In genomic region chr9:124880501-124880900, GRCh38 we compare ENCODE assay signal across 23 cellular contexts. TPM values are rescaled to one million over a fixed set of nuclear protein-coding genes. Genes with fewer than 3 reads are reported as not detected.
DNase-seq lines count a peak whose midpoint lies in the region; TF ChIP-seq lines count a peak whose summit lies in the region.
"Had no signal": no experiment of that assay in that cellular context is flagged by ENCODE, and none has a peak within 500 bp of the region (broad histone marks: within the 10 kb centered on the region; RNA-seq: fewer than 3 reads in every experiment).

No MANE protein-coding gene starts in this region.

- no peaks in the 10 kb centered on the region for H3K79me1 ChIP-seq in H9 (ENCODE audit: insufficient read depth, low read depth, low read length, poor library complexity, severe bottlenecking)

- TF ChIP-seq POLR2A in vagina (IDR thresholded peaks at IDR 0.05) = no peak

- H3K27ac ChIP-seq in H9 (ENCODE audit: insufficient read length, low read depth, low read length) (no peak overlapping the region), temporal lobe (ENCODE audit: low read depth, low read length) (peak overlapping the region; percentile 56), SK-N-SH (ENCODE audit: low read depth in 2 of 2, low read length in 1 of 2) (no peak overlapping the region), vagina (no peak overlapping the region)
- H3K27ac ChIP-seq: adrenal gland, cardiac muscle cell, esophagus squamous epithelium, HL-60, pancreas, transverse colon had no signal

- H3K23me2 ChIP-seq in H9 (ENCODE audit: insufficient read length, low read depth, low read length, poor library complexity, severe bottlenecking) = no peaks in the 10 kb centered on the region

- H3T11ph ChIP-seq in H9 (ENCODE audit: low read length) = no peak overlapping the region

- TF ChIP-seq RAD21 in SK-N-SH (IDR thresholded peaks at IDR 0.05; ENCODE audit: low read length) = no peak

- no peaks in the 10 kb centered on the region for H4K20me1 ChIP-seq in H9 (ENCODE audit: control insufficient read depth, insufficient read depth, insufficient read length)
- 0 out of 2 replicates have a peak, but pooled peaks cover 6% of the 10 kb centered on the region for H4K20me1 ChIP-seq in SK-N-SH (ENCODE audit: insufficient read depth)

- no peak overlapping the region for H3K14ac ChIP-seq in H9 (ENCODE audit: insufficient read depth, low read length)

- peaks cover 12 to 45% (median 39%) of the 10 kb centered on the region in 3 experiments for H3K36me3 Mint-ChIP-seq in H9 (ENCODE audit: insufficient read depth in 1 of 3, low read depth in 3 of 3)
- H3K36me3 Mint-ChIP-seq in immature natural killer cell = peaks cover 7 to 34% (median 29%) of the 10 kb centered on the region in 3 donors

- H3K27me3 Mint-ChIP-seq in H9 (ENCODE audit: low read depth) (no peaks in the 10 kb centered on the region), immature natural killer cell (ENCODE audit: low read depth in 3 of 3) (peaks cover 0 to 2% (median 0%) of the 10 kb centered on the region in 3 donors)

- H3K27ac Mint-ChIP-seq in H9 (peak overlapping the region in 1 of 3 experiments; percentile 83; a peak in 2 of 7 replicates), immature natural killer cell (peak overlapping the region in 5 of 6 donors; percentile 45 to 82 (median 76))

- H3K4me1 Mint-ChIP-seq in H9 (peaks cover 49 to 50% of the 10 kb centered on the region in 2 experiments), immature natural killer cell (peaks cover 51 to 53% of the 10 kb centered on the region in 2 donors)

- H4K5ac ChIP-seq in H9 (ENCODE audit: insufficient read length, low read depth, low read length) = no peak overlapping the region

- TF ChIP-seq CTCF in H9 (conservative IDR thresholded peaks at IDR 0.05) (no peak), SK-N-SH (IDR thresholded peaks at IDR 0.05) (no peak), vagina (IDR thresholded peaks at IDR 0.05) (no peak)

- no peak overlapping the region for H3K18ac ChIP-seq in H9 (ENCODE audit: insufficient read length, low read depth, low read length)

- no peak overlapping the region for H3K4ac ChIP-seq in H9 (ENCODE audit: low read depth, low read length)

- H3K4me1 ChIP-seq in H9 (ENCODE audit: insufficient read depth, low read length) = peaks cover 14% of the 10 kb centered on the region
- H3K4me1 ChIP-seq in SK-N-SH (ENCODE audit: control insufficient read depth in 1 of 2, insufficient read depth in 2 of 2, low read depth in 1 of 2, low read length in 1 of 2) = no peaks in the 10 kb centered on the region
- H3K4me1 ChIP-seq in vagina = no peaks in the 10 kb centered on the region
- H3K4me1 ChIP-seq: Caco-2, esophagus squamous epithelium, pancreas, transverse colon had no signal

- WGBS in H9 (ENCODE audit: extremely low coverage, insufficient read length, low lambda C conversion rate) = no CpG with 5 or more reads among the region's 9 CpGs
- WGBS in SK-N-SH (ENCODE audit: low lambda C conversion rate) = 82% methylated on average over 9 of the region's 9 CpGs

- H3K9me3 Mint-ChIP-seq in H9 (no peaks in the 10 kb centered on the region), immature natural killer cell (no peaks in the 10 kb centered on the region)

- H3K4me3 Mint-ChIP-seq in H9 = peak overlapping the region in 1 of 2 experiments; percentile 15; a peak in 2 of 5 replicates
- H3K4me3 Mint-ChIP-seq in immature natural killer cell = no peak overlapping the region

- no peak overlapping the region for H2BK120ac ChIP-seq in H9 (ENCODE audit: low read depth, low read length, poor library complexity, severe bottlenecking)

- H2BK12ac ChIP-seq in H9 (ENCODE audit: insufficient read length, low read depth, low read length) = no peak overlapping the region

- no peak overlapping the region for H3K23ac ChIP-seq in H9 (ENCODE audit: insufficient read length, low read depth, low read length)

- H3K79me2 ChIP-seq in H9 (ENCODE audit: insufficient read depth, low read length) = no peaks in the 10 kb centered on the region
- peaks cover 16% of the 10 kb centered on the region; the same call in 1 of the 2 replicates for H3K79me2 ChIP-seq in SK-N-SH (ENCODE audit: insufficient read depth)

- H3K36me3 ChIP-seq in SK-N-SH (replicated peaks in 1 of 2; ENCODE audit: control insufficient read depth in 1 of 2, insufficient read depth in 2 of 2, low read length in 1 of 2) = peaks cover 32 to 76% of the 10 kb centered on the region in 2 experiments
- peaks cover 0 to 52% of the 10 kb centered on the region in 2 donors for H3K36me3 ChIP-seq in vagina

- no peak overlapping the region for H2AFZ ChIP-seq in H9 (ENCODE audit: low read length)
- H2AFZ ChIP-seq in SK-N-SH (ENCODE audit: low read depth) = no peak overlapping the region

- H2BK20ac ChIP-seq in H9 (ENCODE audit: low read depth, low read length, poor library complexity, severe bottlenecking) = no peak overlapping the region

- H3K9me2 ChIP-seq in SK-N-SH = no peaks in the 10 kb centered on the region

- H3K27me3 ChIP-seq in H9 (ENCODE audit: insufficient read depth, low read length) (no peaks in the 10 kb centered on the region), SK-N-SH (ENCODE audit: insufficient read depth) (no peaks in the 10 kb centered on the region), vagina (no peaks in the 10 kb centered on the region)
- H3K27me3 ChIP-seq: adrenal gland, cardiac muscle cell, esophagus squamous epithelium, pancreas, transverse colon had no signal

- H3F3A ChIP-seq in SK-N-SH (replicated peaks; ENCODE audit: insufficient read depth) = peaks cover 21% of the 10 kb centered on the region

- TF ChIP-seq EP300 in SK-N-SH (IDR thresholded peaks at IDR 0.05; ENCODE audit: borderline replicate concordance in 1 of 2, low read depth in 1 of 2, low read length in 1 of 2) = no peak

- no peak overlapping the region for H4K8ac ChIP-seq in H9 (replicated peaks; ENCODE audit: insufficient read length, low read depth, low read length)

- H3K9me3 ChIP-seq in H9 (ENCODE audit: control insufficient read depth, low read depth, low read length) (no peaks in the 10 kb centered on the region), SK-N-SH (no peaks in the 10 kb centered on the region), vagina (no peaks in the 10 kb centered on the region)
- H3K9me3 ChIP-seq: adrenal gland, Caco-2, esophagus squamous epithelium, pancreas, transverse colon had no signal

- CTCF ChIA-PET in SK-N-SH (lab: Yijun Ruan, JAX) = interaction anchor here (2.1 kb wide), 1 partner anchor 108 kb away, joined by 7 read pairs; no protein-coding TSS in a partner anchor

- peak; percentile 82 for DNase-seq in H9
- peak; percentile 33 for DNase-seq in astrocyte of the hippocampus (ENCODE audit: low read depth, low spot score)
- no peak for DNase-seq in immature natural killer cell
- no peak for DNase-seq in UCSD-AML1 (lab: John Stamatoyannopoulos, UW; ENCODE audit: unreplicated experiment)
- no peak for DNase-seq in SK-N-SH
- no peak for DNase-seq in vagina (ENCODE audit: extremely low spot score in 2 of 2)
- DNase-seq: activated CD4-positive, alpha-beta T cell treated with anti-CD3 and anti-CD28 coated beads for 4 hours; activated CD8-positive, alpha-beta memory T cell treated with anti-CD3 and anti-CD28 coated beads, Interleukin-2, amount 50 U/mL, for 4 hours; activated gamma-delta T cell; adrenal gland; Caco-2; esophagus squamous epithelium; NCI-H1930; NK-92 treated with Interleukin-12 subunit alpha and Interleukin-12 subunit beta, amount 100 ng/mL, for 24 hours; pancreas; stimulated activated naive CD4-positive, alpha-beta T cell treated with Interleukin-2 at 50 U/mL for 16 hours; transverse colon had no signal

- no peak overlapping the region for H2AK5ac ChIP-seq in H9 (ENCODE audit: insufficient read length, low read length)

- H3K4me3 ChIP-seq in SK-N-SH (ENCODE audit: low read depth in 2 of 2, low read length in 1 of 2) (no peak overlapping the region), vagina (no peak overlapping the region)
- H3K4me3 ChIP-seq: adrenal gland, cardiac muscle cell, esophagus squamous epithelium, K562, pancreas, transverse colon had no signal

- H4K91ac ChIP-seq in H9 (ENCODE audit: insufficient read length, low read depth, low read length) = no peak overlapping the region

- no peak overlapping the region for H2BK15ac ChIP-seq in H9 (ENCODE audit: low read depth, low read length)

- H3K9ac ChIP-seq in H9 (ENCODE audit: extremely low read depth, insufficient read length, low read length) (no peak overlapping the region), SK-N-SH (no peak overlapping the region)

- peak overlapping the region; percentile 15 for H3K4me2 ChIP-seq in H9 (ENCODE audit: insufficient read depth, insufficient read length, low read length)
- no peak overlapping the region for H3K4me2 ChIP-seq in SK-N-SH

- no peak overlapping the region for H2BK5ac ChIP-seq in H9 (ENCODE audit: insufficient read length, low read length)

- POLR2A ChIA-PET in SK-N-SH (lab: Yijun Ruan, JAX) = no interaction called here

- intact Hi-C loops in vagina (cut with DNase I) = no loop called here

- no peak overlapping the region for H3K56ac ChIP-seq in H9 (ENCODE audit: insufficient read length, low read depth, low read length)

TF ChIP-seq in SK-N-SH, 30 proteins besides CTCF, POLR2A, EP300 and RAD21 (continues in another document):
- TF ChIP-seq GATA2 (CRISPR knock-in tag; IDR thresholded peaks at IDR 0.05) = no peak
- TF ChIP-seq USF1 (IDR thresholded peaks at IDR 0.05; ENCODE audit: borderline replicate concordance, low read depth) = no peak

RNA-seq across cellular contexts. Expression of gene ARPC5L, which starts 18.6 kb away (rescaled TPM):
- total RNA-seq in H9 (2021) (67.7 and 68.9 TPM in 2 replicates), temporal lobe (12.3 TPM), vagina (28.5 TPM)
- polyA plus RNA-seq in immature natural killer cell (100 to 1,000 TPM; 169 to 202 (median 172) TPM), SK-N-SH (2012; rRNA removed) (69.6 and 73.1 TPM in 2 replicates)
- 80.8 and 100 TPM in 2 replicates for polyA plus RNA-seq in SK-N-SH (2012; cell fraction: cytosol; rRNA removed)
- polyA plus RNA-seq in SK-N-SH (2012; cell fraction: nucleus; rRNA removed) = 72.6 and 77.5 TPM in 2 replicates

RNA-seq across cellular contexts. Expression of gene RPL35, which starts 18.7 kb away (rescaled TPM):
- 1,840 and 1,901 TPM in 2 replicates for total RNA-seq in H9 (2021)
- 1,000 to 10,000 TPM in 2 of 3 donors, 100 to 1,000 TPM in 1; 774 to 2,756 (median 1,213) TPM for polyA plus RNA-seq in immature natural killer cell
- 574 TPM for total RNA-seq in temporal lobe
- 5,012 and 5,348 TPM in 2 replicates for polyA plus RNA-seq in SK-N-SH (2012; rRNA removed)
- 4,799 and 5,551 TPM in 2 replicates for polyA plus RNA-seq in SK-N-SH (2012; cell fraction: cytosol; rRNA removed)
- polyA plus RNA-seq in SK-N-SH (2012; cell fraction: nucleus; rRNA removed) = 922 and 958 TPM in 2 replicates
- total RNA-seq in vagina = 1,925 TPM

RNA-seq across cellular contexts. Expression of gene WDR38, which starts 27.2 kb away (rescaled TPM):
- total RNA-seq in H9 (2021) (not detected in 2 replicates), temporal lobe (0.25 TPM), vagina (not detected)
- polyA plus RNA-seq in immature natural killer cell (not detected), SK-N-SH (2012; rRNA removed) (not detected in 2 replicates)
- not detected in 2 replicates for polyA plus RNA-seq in SK-N-SH (2012; cell fraction: cytosol; rRNA removed)
- polyA plus RNA-seq in SK-N-SH (2012; cell fraction: nucleus; rRNA removed) = not detected in 2 replicates
- total RNA-seq: adrenal gland, Caco-2, cardiac muscle cell, esophagus squamous epithelium, K562, lower leg skin, sciatic nerve, transverse colon had no signal
- polyA plus RNA-seq: cardiac muscle cell, K562, pancreas had no signal

Comparison
In these comparisons a context has a peak if more than half of its experiments do, and no peak if none do; other contexts are left out.
1. DNase-seq: peak in H9 (single experiment) and astrocyte of the hippocampus (single experiment); none in immature natural killer cell (0 of 3), UCSD-AML1 (single experiment), SK-N-SH (single experiment) and vagina (0 of 2).